Comparison of ENCODE assay signal across 15 cellular contexts in the genomic region with DNA sequence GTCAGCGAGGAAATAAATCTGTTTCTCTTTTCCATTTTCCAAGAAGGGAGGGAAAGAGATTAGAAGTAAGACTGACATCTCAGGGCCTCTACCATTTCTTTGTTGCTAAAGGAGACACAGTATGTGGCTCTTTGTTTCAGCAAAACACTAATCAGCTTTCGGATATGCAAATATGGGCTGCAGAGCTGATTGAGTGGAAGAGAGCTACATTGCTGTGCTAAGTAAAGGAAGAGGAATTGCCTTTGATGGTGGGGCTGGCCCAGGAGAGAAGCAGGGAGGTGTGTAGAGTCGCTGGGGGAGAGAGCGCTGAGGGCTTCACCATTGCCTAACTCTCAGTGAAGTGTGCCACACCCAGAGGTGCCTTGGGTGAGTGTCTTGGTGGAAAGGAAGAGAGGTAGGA.
DNase-seq lines count a peak whose midpoint lies in the region; ATAC-seq and TF ChIP-seq lines count a peak whose summit lies in the region.
"Had no signal": no experiment of that assay in that cellular context is flagged by ENCODE, and none has a peak within 500 bp of the region (broad histone marks: within the 10 kb centered on the region; RNA-seq: fewer than 3 reads in every experiment).

No MANE protein-coding gene starts in this region.

- peak overlapping the region; percentile 22 for H3K4me2 ChIP-seq in neural progenitor cell
- H3K4me2 ChIP-seq: BLaER1 had no signal

- peaks cover 46% of the 10 kb centered on the region for H3K4me1 ChIP-seq in Panc1 (ENCODE audit: control insufficient read depth, insufficient read depth, low read length)
- H3K4me1 ChIP-seq in neural progenitor cell: peaks cover 13% of the 10 kb centered on the region
- H3K4me1 ChIP-seq in effector memory CD4-positive, alpha-beta T cell (ENCODE audit: control insufficient read depth, insufficient read depth, low read length, poor library complexity, severe bottlenecking): no peaks in the 10 kb centered on the region
- H3K4me1 ChIP-seq: BLaER1, Caco-2 had no signal

- in situ Hi-C loops in Panc1 (cut with HindIII; ENCODE audit: low pct_unique_long_range_greater_than_20kb, low sequenced_read_pairs): no loop called here

- H3K27me3 ChIP-seq in Panc1 (ENCODE audit: control insufficient read depth, insufficient read depth, low read length) (no peaks in the 10 kb centered on the region), neural progenitor cell (no peaks in the 10 kb centered on the region)
- H3K27me3 ChIP-seq in effector memory CD4-positive, alpha-beta T cell (replicated peaks; ENCODE audit: control insufficient read depth, insufficient read depth, low read length, poor library complexity, severe bottlenecking): no peaks in the 10 kb centered on the region
- H3K27me3 ChIP-seq: BLaER1 had no signal

- H3K27ac Mint-ChIP-seq in activated CD4-positive, alpha-beta T cell treated with anti-CD3 and anti-CD28 coated beads, Interleukin-2, amount 10 ng/mL, durations not matched to agents 24 days and 14 days: no peak overlapping the region
- no peak overlapping the region for H3K27ac Mint-ChIP-seq in neural progenitor cell
- H3K27ac Mint-ChIP-seq in activated naive CD8-positive, alpha-beta T cell treated with anti-CD3 and anti-CD28 coated beads, Interleukin-2, amount 50 U/mL, for 24 hours: no peak overlapping the region
- H3K27ac Mint-ChIP-seq: CD8-positive, alpha-beta memory T cell; H9 had no signal

- no TSS peak for BruUV-seq in Panc1 (replicated peaks; lab: Mats Ljungman, UMichigan)

- H3K4me3 ChIP-seq in Panc1 (ENCODE audit: low read depth in 2 of 2, low read length in 2 of 2): no peak overlapping the region
- no peak overlapping the region for H3K4me3 ChIP-seq in neural progenitor cell
- H3K4me3 ChIP-seq in effector memory CD4-positive, alpha-beta T cell (ENCODE audit: insufficient read depth, low read depth, low read length, poor library complexity, severe bottlenecking): no peak overlapping the region
- H3K4me3 ChIP-seq: BLaER1 had no signal

- no peak overlapping the region for H3K4me3 Mint-ChIP-seq in activated CD4-positive, alpha-beta T cell treated with anti-CD3 and anti-CD28 coated beads, Interleukin-2, amount 10 ng/mL, durations not matched to agents 24 days and 14 days
- no peak overlapping the region for H3K4me3 Mint-ChIP-seq in neural progenitor cell
- no peak overlapping the region for H3K4me3 Mint-ChIP-seq in activated naive CD8-positive, alpha-beta T cell treated with anti-CD3 and anti-CD28 coated beads, Interleukin-2, amount 50 U/mL, for 24 hours
- H3K4me3 Mint-ChIP-seq: CD8-positive, alpha-beta memory T cell; H9 had no signal

- intact Hi-C loops in activated CD4-positive, alpha-beta T cell treated with anti-CD3 and anti-CD28 coated beads, Interleukin-2, amount 10 ng/mL, durations not matched to agents 24 days and 14 days (cut with micrococcal nuclease): no loop called here
- intact Hi-C loops in Panc1 (cut with micrococcal nuclease; ENCODE audit: unreplicated experiment): no loop called here

- H3K4me1 Mint-ChIP-seq in activated CD4-positive, alpha-beta T cell treated with anti-CD3 and anti-CD28 coated beads, Interleukin-2, amount 10 ng/mL, durations not matched to agents 24 days and 14 days: no peaks in the 10 kb centered on the region
- peaks cover 2% of the 10 kb centered on the region for H3K4me1 Mint-ChIP-seq in neural progenitor cell
- no peaks in the 10 kb centered on the region for H3K4me1 Mint-ChIP-seq in activated naive CD8-positive, alpha-beta T cell treated with anti-CD3 and anti-CD28 coated beads, Interleukin-2, amount 50 U/mL, for 24 hours
- H3K4me1 Mint-ChIP-seq: CD8-positive, alpha-beta memory T cell had no signal

- H3K36me3 ChIP-seq in Panc1 (ENCODE audit: control insufficient read depth, insufficient read depth, low read length): no peaks in the 10 kb centered on the region
- H3K36me3 ChIP-seq in neural progenitor cell: no peaks in the 10 kb centered on the region
- H3K36me3 ChIP-seq in effector memory CD4-positive, alpha-beta T cell (ENCODE audit: control insufficient read depth, insufficient read depth, low read length): no peaks in the 10 kb centered on the region
- H3K36me3 ChIP-seq: BLaER1 had no signal

- no peak overlapping the region for H2AFZ ChIP-seq in neural progenitor cell (replicated peaks)

- CTCF ChIA-PET in Panc1 (lab: Charles Lee): interaction anchor here (0.7 kb wide), 1 partner anchor 359 kb away, joined by 9 read pairs; no protein-coding TSS in a partner anchor

- no peaks in the 10 kb centered on the region for H3K27me3 Mint-ChIP-seq in activated CD4-positive, alpha-beta T cell treated with anti-CD3 and anti-CD28 coated beads, Interleukin-2, amount 10 ng/mL, durations not matched to agents 24 days and 14 days
- H3K27me3 Mint-ChIP-seq in neural progenitor cell (ENCODE audit: insufficient read depth, low read depth): no peaks in the 10 kb centered on the region
- no peaks in the 10 kb centered on the region for H3K27me3 Mint-ChIP-seq in activated naive CD8-positive, alpha-beta T cell treated with anti-CD3 and anti-CD28 coated beads, Interleukin-2, amount 50 U/mL, for 24 hours
- H3K27me3 Mint-ChIP-seq: CD8-positive, alpha-beta memory T cell had no signal

- H3K79me2 ChIP-seq in neural progenitor cell (ENCODE audit: low read depth): no peaks in the 10 kb centered on the region

- no peaks in the 10 kb centered on the region for H4K20me1 ChIP-seq in neural progenitor cell (ENCODE audit: low read depth)
- H4K20me1 ChIP-seq: BLaER1 had no signal

- H3K27ac ChIP-seq in Panc1 (ENCODE audit: low read length): peak overlapping the region; percentile 66; the same call in 1 of the 2 replicates
- H3K27ac ChIP-seq in neural progenitor cell: no peak overlapping the region
- no peak overlapping the region for H3K27ac ChIP-seq in effector memory CD4-positive, alpha-beta T cell (ENCODE audit: insufficient read depth, low read length, poor library complexity, severe bottlenecking)
- H3K27ac ChIP-seq: 22Rv1, BLaER1 had no signal

- DNase-seq in activated CD4-positive, alpha-beta T cell treated with anti-CD3 and anti-CD28 coated beads, Interleukin-2, amount 10 ng/mL, durations not matched to agents 24 days and 14 days: peak; percentile 45
- no peak for DNase-seq in activated CD4-positive, alpha-beta T cell treated with anti-CD3 and anti-CD28 coated beads, Interleukin-2, amount 50 U/mL, for 48 hours
- DNase-seq in Panc1 (ENCODE audit: low read depth, low spot score) (no peak), iPS DF 19.7 (ENCODE audit: low read depth, low spot score) (peak; percentile 20), neural progenitor cell (ENCODE audit: low spot score) (peak; percentile 23)
- DNase-seq in effector memory CD4-positive, alpha-beta T cell: no peak
- DNase-seq in activated naive CD8-positive, alpha-beta T cell treated with anti-CD3 and anti-CD28 coated beads, Interleukin-2, amount 50 U/mL, for 24 hours: no peak
- DNase-seq: Caco-2; CD8-positive, alpha-beta memory T cell; DND-41; GDM1; H9 had no signal

- H3K9ac ChIP-seq in neural progenitor cell: no peak overlapping the region
- H3K9ac ChIP-seq: BLaER1 had no signal

- TF ChIP-seq CTCF in Panc1 (IDR thresholded peaks at IDR 0.05): no peak
- no peak for TF ChIP-seq CTCF in neural progenitor cell (IDR thresholded peaks at IDR 0.05)

- POLR2A ChIA-PET in Panc1 (lab: Charles Lee): no interaction called here

- ATAC-seq in Panc1: no peak
- ATAC-seq in GM19463 (IDR thresholded peaks at IDR 0.05; ENCODE audit: unreplicated experiment): no peak
- no peak for ATAC-seq in activated naive CD8-positive, alpha-beta T cell treated with anti-CD3 and anti-CD28 coated beads, Interleukin-2, amount 50 U/mL, for 24 hours

- H3K9me3 ChIP-seq in Panc1 (ENCODE audit: control insufficient read depth, insufficient read depth, low read depth, low read length): no peaks in the 10 kb centered on the region
- no peaks in the 10 kb centered on the region for H3K9me3 ChIP-seq in neural progenitor cell (ENCODE audit: low read depth)
- no peaks in the 10 kb centered on the region for H3K9me3 ChIP-seq in effector memory CD4-positive, alpha-beta T cell (ENCODE audit: control insufficient read depth, low read length)
- H3K9me3 ChIP-seq: BLaER1, Caco-2 had no signal

- no peaks in the 10 kb centered on the region for H3K36me3 Mint-ChIP-seq in activated CD4-positive, alpha-beta T cell treated with anti-CD3 and anti-CD28 coated beads, Interleukin-2, amount 10 ng/mL, durations not matched to agents 24 days and 14 days (ENCODE audit: low read depth)
- H3K36me3 Mint-ChIP-seq in neural progenitor cell: no peaks in the 10 kb centered on the region
- H3K36me3 Mint-ChIP-seq in activated naive CD8-positive, alpha-beta T cell treated with anti-CD3 and anti-CD28 coated beads, Interleukin-2, amount 50 U/mL, for 24 hours (ENCODE audit: low read depth): no peaks in the 10 kb centered on the region
- H3K36me3 Mint-ChIP-seq: CD8-positive, alpha-beta memory T cell had no signal

- H3F3A ChIP-seq in neural progenitor cell (ENCODE audit: low read depth): peaks cover 6% of the 10 kb centered on the region

- H3K9me3 Mint-ChIP-seq in activated CD4-positive, alpha-beta T cell treated with anti-CD3 and anti-CD28 coated beads, Interleukin-2, amount 10 ng/mL, durations not matched to agents 24 days and 14 days: no peaks in the 10 kb centered on the region
- peaks cover 2% of the 10 kb centered on the region for H3K9me3 Mint-ChIP-seq in neural progenitor cell
- H3K9me3 Mint-ChIP-seq in activated naive CD8-positive, alpha-beta T cell treated with anti-CD3 and anti-CD28 coated beads, Interleukin-2, amount 50 U/mL, for 24 hours: no peaks in the 10 kb centered on the region
- H3K9me3 Mint-ChIP-seq: CD8-positive, alpha-beta memory T cell had no signal

Comparison
In these comparisons a context has a peak if more than half of its experiments do, and no peak if none do; other contexts are left out.
1. DNase-seq: peak in activated CD4-positive, alpha-beta T cell treated with anti-CD3 and anti-CD28 coated beads, Interleukin-2, amount 10 ng/mL, durations not matched to agents 24 days and 14 days (single experiment), iPS DF 19.7 (single experiment) and neural progenitor cell (single experiment); none in activated CD4-positive, alpha-beta T cell treated with anti-CD3 and anti-CD28 coated beads, Interleukin-2, amount 50 U/mL, for 48 hours (0 of 2), Panc1 (single experiment), effector memory CD4-positive, alpha-beta T cell (0 of 3) and activated naive CD8-positive, alpha-beta T cell treated with anti-CD3 and anti-CD28 coated beads, Interleukin-2, amount 50 U/mL, for 24 hours (single experiment).